In genomic region chr15:90597477-90598052, GRCh38 we compare ENCODE assay signal across 9 cellular contexts.
DNase-seq lines count a peak whose midpoint lies in the region; ATAC-seq and TF ChIP-seq lines count a peak whose summit lies in the region.
"Had no signal": no experiment of that assay in that cellular context is flagged by ENCODE, and none has a peak within 500 bp of the region (broad histone marks: within the 10 kb centered on the region; RNA-seq: fewer than 3 reads in every experiment).

No MANE protein-coding gene starts in this region.

- no peaks in the 10 kb centered on the region for H3K9me3 ChIP-seq in CD8-positive, alpha-beta memory T cell (ENCODE audit: low read length)
- H3K9me3 ChIP-seq in OCI-LY7 (ENCODE audit: low read length): no peaks in the 10 kb centered on the region
- H3K9me3 ChIP-seq in lung (ENCODE audit: control insufficient read depth in 2 of 2, insufficient read depth in 1 of 2, low read length in 1 of 2): no peaks in the 10 kb centered on the region
- H3K9me3 ChIP-seq in body of pancreas: no peaks in the 10 kb centered on the region

- peak overlapping the region; percentile 4 to 76 (median 53) for H3K4me3 Mint-ChIP-seq in CD8-positive, alpha-beta memory T cell

- no peaks in the 10 kb centered on the region for H4K20me1 ChIP-seq in OCI-LY7 (ENCODE audit: insufficient read depth, low read length)

- POLR2A ChIA-PET in CD8-positive, alpha-beta memory T cell (lab: Charles Lee): no interaction called here
- POLR2A ChIA-PET in OCI-LY7 (lab: Charles Lee): interaction anchor here (0.9 to 1.5 kb wide), 3 partner anchors 13 to 245 kb away, joined by 3 to 5 read pairs (median 3); partner anchors contain the start of gene ZNF774

- no peaks in the 10 kb centered on the region for H3K27me3 Mint-ChIP-seq in CD8-positive, alpha-beta memory T cell

- peak in 2 of 5 donors; percentile 33 to 62 for DNase-seq in CD8-positive, alpha-beta memory T cell
- DNase-seq in OCI-LY7 (ENCODE audit: low spot score) (peak; percentile 70), lung (ENCODE audit: low spot score) (no peak), H4 (ENCODE audit: low spot score) (no peak), body of pancreas (no peak), OCI-M2 (lab: John Stamatoyannopoulos, UW; ENCODE audit: unreplicated experiment) (no peak)

- peak overlapping the region; percentile 41 for H3K27ac ChIP-seq in CD8-positive, alpha-beta memory T cell (ENCODE audit: low read depth, low read length)
- H3K27ac ChIP-seq in OCI-LY7 (ENCODE audit: low read depth, low read length, poor library complexity, severe bottlenecking) (peak overlapping the region; percentile 91), lung (ENCODE audit: low read depth in 1 of 2, low read length in 1 of 2) (peak overlapping the region; percentile 21 to 87), body of pancreas (peak overlapping the region in 2 of 4 donors; percentile 56)
- H3K27ac ChIP-seq: SK-N-MC had no signal

- 36 to 44% methylated on average over 2 of the region's 2 CpGs for WGBS in lung, 2 donors
- 40 to 50% methylated on average over 2 of the region's 2 CpGs for WGBS in body of pancreas, 2 donors

- no peak for TF ChIP-seq CTCF in OCI-LY7 (conservative IDR thresholded peaks at IDR 0.05; ENCODE audit: low read length)
- TF ChIP-seq CTCF in lung (IDR thresholded peaks at IDR 0.05; ENCODE audit: control extremely low read depth, extremely low read depth): no peak
- no peak for TF ChIP-seq CTCF in body of pancreas (IDR thresholded peaks at IDR 0.05)

- H3K9me3 Mint-ChIP-seq in CD8-positive, alpha-beta memory T cell: no peaks in the 10 kb centered on the region

- H3K9me2 ChIP-seq in OCI-LY7 (ENCODE audit: insufficient read depth, low read length): no peaks in the 10 kb centered on the region

- no peak for TF ChIP-seq POLR2A in body of pancreas (IDR thresholded peaks at IDR 0.05)

- H3K4me2 ChIP-seq in OCI-LY7 (ENCODE audit: low read length): peak overlapping the region; percentile 84

- H3K36me3 ChIP-seq in CD8-positive, alpha-beta memory T cell (ENCODE audit: insufficient read depth, low read length): no peaks in the 10 kb centered on the region
- no peaks in the 10 kb centered on the region for H3K36me3 ChIP-seq in OCI-LY7 (ENCODE audit: insufficient read depth, low read length)
- H3K36me3 ChIP-seq in lung (ENCODE audit: control insufficient read depth in 2 of 2, insufficient read depth in 2 of 2, low read length in 2 of 2): peaks cover 5% of the 10 kb centered on the region in 2 donors
- H3K36me3 ChIP-seq in body of pancreas (replicated peaks in 1 of 2; ENCODE audit: insufficient read depth in 1 of 2, low read depth in 2 of 2): peaks cover 0 to 2% of the 10 kb centered on the region in 2 donors

- BruUV-seq in OCI-LY7 (replicated peaks; lab: Mats Ljungman, UMichigan): TSS peak; percentile 57

- peaks cover 59 to 79% (median 66%) of the 10 kb centered on the region in 3 donors for H3K4me1 Mint-ChIP-seq in CD8-positive, alpha-beta memory T cell

- H3K79me2 ChIP-seq in OCI-LY7 (ENCODE audit: insufficient read depth, low read depth, low read length): no peaks in the 10 kb centered on the region

- H3K27me3 ChIP-seq in CD8-positive, alpha-beta memory T cell (ENCODE audit: insufficient read depth, low read length, poor library complexity, severe bottlenecking): no peaks in the 10 kb centered on the region
- no peaks in the 10 kb centered on the region for H3K27me3 ChIP-seq in lung (ENCODE audit: control insufficient read depth, insufficient read depth)
- H3K27me3 ChIP-seq in body of pancreas: no peaks in the 10 kb centered on the region

- peak overlapping the region; percentile 91 for H2AFZ ChIP-seq in OCI-LY7 (ENCODE audit: low read length)

- intact Hi-C loops in OCI-LY7 (cut with micrococcal nuclease; ENCODE audit: unreplicated experiment) (loop anchor here (1.0 to 5.0 kb wide), 3 partner anchors 65 to 277 kb away; no protein-coding TSS in a partner anchor), body of pancreas (cut with DNase I) (no loop called here)

- peaks cover 0 to 39% (median 17%) of the 10 kb centered on the region in 3 donors for H3K36me3 Mint-ChIP-seq in CD8-positive, alpha-beta memory T cell

- CTCF ChIA-PET in CD8-positive, alpha-beta memory T cell (lab: Charles Lee): interaction anchor here (1.1 to 1.4 kb wide), 2 partner anchors 9 to 237 kb away, joined by 3 read pairs; no protein-coding TSS in a partner anchor
- CTCF ChIA-PET in OCI-LY7 (lab: Charles Lee; ENCODE audit: unreplicated experiment): no interaction called here

- ATAC-seq in GM21423 (IDR thresholded peaks at IDR 0.05; ENCODE audit: unreplicated experiment) (peak; percentile 30), lung (ENCODE audit: insufficient read depth, low FRiP score) (no peak), GM21390 (IDR thresholded peaks at IDR 0.05; ENCODE audit: unreplicated experiment) (no peak), body of pancreas (no peak)

- peak overlapping the region; percentile 14 for H3K4me3 ChIP-seq in CD8-positive, alpha-beta memory T cell (ENCODE audit: low read length)
- H3K4me3 ChIP-seq in OCI-LY7 (ENCODE audit: low read depth, low read length, poor library complexity, severe bottlenecking) (peak overlapping the region; percentile 27), lung (no peak overlapping the region), body of pancreas (no peak overlapping the region)
- H3K4me3 ChIP-seq: SK-N-MC had no signal

- peak overlapping the region; percentile 20 to 98 (median 90) for H3K27ac Mint-ChIP-seq in CD8-positive, alpha-beta memory T cell

- H3K4me1 ChIP-seq in CD8-positive, alpha-beta memory T cell (ENCODE audit: insufficient read depth, low read length): peaks cover 83% of the 10 kb centered on the region
- H3K4me1 ChIP-seq in OCI-LY7 (ENCODE audit: insufficient read depth, low read length, poor library complexity, severe bottlenecking): peaks cover 58% of the 10 kb centered on the region
- H3K4me1 ChIP-seq in lung (ENCODE audit: control insufficient read depth in 2 of 2, insufficient read depth in 2 of 2, low read length in 2 of 2): peaks cover 13 to 15% of the 10 kb centered on the region in 2 donors
- H3K4me1 ChIP-seq in body of pancreas: peaks cover 18% of the 10 kb centered on the region

Comparison
In these comparisons a context has a peak if more than half of its experiments do, and no peak if none do; other contexts are left out.
1. H3K4me3 ChIP-seq: peak in CD8-positive, alpha-beta memory T cell (single experiment) and OCI-LY7 (single experiment); none in lung (single experiment) and body of pancreas (0 of 2).